Comparison of ENCODE assay signal across 9 cellular contexts in genomic region chr3:50333744-50334328, GRCh38. TPM values are rescaled to one million over a fixed set of nuclear protein-coding genes. Genes with fewer than 3 reads are reported as not detected.
DNase-seq lines count a peak whose midpoint lies in the region; ATAC-seq and TF ChIP-seq lines count a peak whose summit lies in the region.
"Had no signal": no experiment of that assay in that cellular context is flagged by ENCODE, and none has a peak within 500 bp of the region (broad histone marks: within the 10 kb centered on the region; RNA-seq: fewer than 3 reads in every experiment).

No MANE protein-coding gene starts in this region.

- H3K4me1 ChIP-seq in mesodermal cell (ENCODE audit: control insufficient read depth, insufficient read depth, low read length, poor library complexity, severe bottlenecking), result peaks cover 23% of the 10 kb centered on the region
- H3K4me1 ChIP-seq in vagina, result peaks cover 56% of the 10 kb centered on the region

- TF ChIP-seq CTCF in vagina (IDR thresholded peaks at IDR 0.05), result no peak

- peak; percentile 33 for ATAC-seq in Right ventricle myocardium inferior
- no peak for ATAC-seq in esophagus mucosa

- H3K27ac ChIP-seq in mesodermal cell (ENCODE audit: low read depth, low read length, severe bottlenecking), result peak overlapping the region; percentile 69
- H3K27ac ChIP-seq in vagina, result peak overlapping the region; percentile 66

- 86 to 91% methylated on average over 3 to 12 of the region's 12 CpGs for WGBS in mesodermal cell (ENCODE audit: insufficient coverage in 2 of 2), 2 experiments

- H3K36me3 ChIP-seq in mesodermal cell (ENCODE audit: control insufficient read depth, insufficient read depth, low read length) (peaks cover 48% of the 10 kb centered on the region), vagina (peaks cover 0 to 30% of the 10 kb centered on the region in 2 donors)

- no peaks in the 10 kb centered on the region for H3K9me3 ChIP-seq in mesodermal cell (ENCODE audit: control insufficient read depth, low read length)
- no peaks in the 10 kb centered on the region for H3K9me3 ChIP-seq in vagina

- no peak for TF ChIP-seq POLR2A in vagina (IDR thresholded peaks at IDR 0.05)

- H3K27me3 ChIP-seq in vagina, result no peaks in the 10 kb centered on the region

- intact Hi-C loops in Right ventricle myocardium inferior (cut with DNase I), result no loop called here
- intact Hi-C loops in cardiac septum (cut with DNase I), result no loop called here
- intact Hi-C loops in vagina (cut with DNase I), result no loop called here

- H3K4me3 ChIP-seq in mesodermal cell (ENCODE audit: extremely low read depth, insufficient read depth, low read length, poor library complexity, severe bottlenecking) (no peak overlapping the region), vagina (peak overlapping the region in 1 of 2 donors; percentile 3)

- DNase-seq in Right ventricle myocardium inferior (ENCODE audit: missing footprints), result peak; percentile 67
- DNase-seq in cardiac septum (ENCODE audit: low spot score), result no peak
- DNase-seq in dermis blood vessel endothelial cell, result peak; percentile 88
- no peak for DNase-seq in vagina (ENCODE audit: extremely low spot score in 2 of 2)
- DNase-seq in DMS79 (lab: John Stamatoyannopoulos, UW), result no peak
- no peak for DNase-seq in DMS53 (lab: John Stamatoyannopoulos, UW)
- DNase-seq: NCI-H2107 had no signal

RNA-seq across cellular contexts. Expression of gene TUSC2, which starts 5.8 kb away (rescaled TPM):
- 32.8 TPM for total RNA-seq in Right ventricle myocardium inferior
- total RNA-seq in cardiac septum, result 24.5 TPM
- 19.7 and 20.8 TPM in 2 replicates for total RNA-seq in dermis blood vessel endothelial cell
- 29.8 TPM for polyA plus RNA-seq in mesodermal cell (2013, experiment 1 of 2)
- polyA plus RNA-seq in mesodermal cell (2013, experiment 2 of 2), result 21.2 TPM
- 11.8 TPM for total RNA-seq in vagina
- 12.2 TPM for total RNA-seq in esophagus mucosa

RNA-seq across cellular contexts. Expression of gene RASSF1, which starts 6.8 kb away (rescaled TPM):
- total RNA-seq in Right ventricle myocardium inferior (14.7 TPM), cardiac septum (11.0 TPM), dermis blood vessel endothelial cell (21.7 and 28.8 TPM in 2 replicates), vagina (69.0 TPM), esophagus mucosa (13.6 TPM)
- polyA plus RNA-seq in mesodermal cell (2013, experiment 1 of 2), result 20.8 TPM
- polyA plus RNA-seq in mesodermal cell (2013, experiment 2 of 2), result 14.6 TPM

RNA-seq across cellular contexts. Expression of gene HYAL2, which starts 11.3 kb away (rescaled TPM):
- 39.0 TPM for total RNA-seq in Right ventricle myocardium inferior
- 42.0 TPM for total RNA-seq in cardiac septum
- total RNA-seq in dermis blood vessel endothelial cell, result 600 and 601 TPM in 2 replicates
- 111 TPM for polyA plus RNA-seq in mesodermal cell (2013, experiment 1 of 2)
- polyA plus RNA-seq in mesodermal cell (2013, experiment 2 of 2), result 77.9 TPM
- total RNA-seq in vagina, result 173 TPM
- 30.7 TPM for total RNA-seq in esophagus mucosa

RNA-seq across cellular contexts. Expression of gene ZMYND10, which starts 11.7 kb away (rescaled TPM):
- not detected for total RNA-seq in Right ventricle myocardium inferior
- 0.35 TPM for total RNA-seq in cardiac septum
- 0.05 TPM in 1 of 2 replicates, not detected in the other for total RNA-seq in dermis blood vessel endothelial cell
- polyA plus RNA-seq in mesodermal cell (2013, experiment 1 of 2), result 0.81 TPM
- 0.61 TPM for polyA plus RNA-seq in mesodermal cell (2013, experiment 2 of 2)
- 0.74 TPM for total RNA-seq in vagina
- total RNA-seq in esophagus mucosa, result 0.64 TPM

RNA-seq across cellular contexts. Expression of gene NPRL2, which starts 16.7 kb away (rescaled TPM):
- 16.7 TPM for total RNA-seq in Right ventricle myocardium inferior
- total RNA-seq in cardiac septum, result 19.1 TPM
- total RNA-seq in dermis blood vessel endothelial cell, result 14.0 and 16.8 TPM in 2 replicates
- polyA plus RNA-seq in mesodermal cell (2013, experiment 1 of 2), result 30.2 TPM
- 29.5 TPM for polyA plus RNA-seq in mesodermal cell (2013, experiment 2 of 2)
- 17.2 TPM for total RNA-seq in vagina
- 11.0 TPM for total RNA-seq in esophagus mucosa

Comparison
In these comparisons a context has a peak if more than half of its experiments do, and no peak if none do; other contexts are left out.
1. DNase-seq: peak in Right ventricle myocardium inferior (single experiment) and dermis blood vessel endothelial cell (single experiment); none in cardiac septum (single experiment), vagina (0 of 2), DMS79 (single experiment) and DMS53 (single experiment).